In the genomic region with DNA sequence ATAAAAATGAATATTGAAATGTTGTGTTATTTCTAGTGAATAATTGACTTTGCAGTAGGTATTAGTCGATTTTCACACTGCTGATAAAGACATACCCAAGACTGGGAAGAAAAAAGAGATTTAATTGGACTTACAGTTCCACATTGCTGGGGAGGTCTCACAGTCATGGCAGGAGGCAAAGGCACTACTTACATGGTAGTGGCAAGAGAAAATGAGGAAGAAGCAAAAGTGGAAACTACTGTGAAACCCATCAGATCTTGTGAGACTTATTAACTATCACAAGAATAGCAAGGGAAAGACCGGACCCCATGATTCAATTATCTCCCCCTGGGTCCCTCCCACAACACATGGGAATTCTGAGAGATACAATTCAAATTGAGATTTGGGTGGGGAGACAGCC, we compare ENCODE assay signal across 1 cellular context.
TF ChIP-seq lines count a peak whose summit lies in the region.

No MANE protein-coding gene starts in this region.

TF ChIP-seq in SK-N-SH treated with all-trans-retinoic acid at 6 μM for 48 hours, 23 proteins besides CTCF, POLR2A, EP300 and RAD21 (continued from another document):
- TF ChIP-seq, protein P1, sequence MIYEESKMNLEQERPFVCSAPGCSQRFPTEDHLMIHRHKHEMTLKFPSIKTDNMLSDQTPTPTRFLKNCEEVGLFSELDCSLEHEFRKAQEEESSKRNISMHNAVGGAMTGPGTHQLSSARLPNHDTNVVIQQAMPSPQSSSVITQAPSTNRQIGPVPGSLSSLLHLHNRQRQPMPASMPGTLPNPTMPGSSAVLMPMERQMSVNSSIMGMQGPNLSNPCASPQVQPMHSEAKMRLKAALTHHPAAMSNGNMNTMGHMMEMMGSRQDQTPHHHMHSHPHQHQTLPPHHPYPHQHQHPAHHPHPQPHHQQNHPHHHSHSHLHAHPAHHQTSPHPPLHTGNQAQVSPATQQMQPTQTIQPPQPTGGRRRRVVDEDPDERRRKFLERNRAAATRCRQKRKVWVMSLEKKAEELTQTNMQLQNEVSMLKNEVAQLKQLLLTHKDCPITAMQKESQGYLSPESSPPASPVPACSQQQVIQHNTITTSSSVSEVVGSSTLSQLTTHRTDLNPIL (CRISPR knock-in tag; IDR thresholded peaks at IDR 0.05; ENCODE audit: low read depth): no peak
- no peak for TF ChIP-seq CSDC2 (CRISPR knock-in tag; IDR thresholded peaks at IDR 0.05)
- no peak for TF ChIP-seq TOX (CRISPR knock-in tag; IDR thresholded peaks at IDR 0.05; ENCODE audit: borderline replicate concordance)
- no peak for TF ChIP-seq OSR1 (CRISPR knock-in tag; IDR thresholded peaks at IDR 0.05)
